Comparison of ENCODE assay signal across 8 cellular contexts in the genomic region with DNA sequence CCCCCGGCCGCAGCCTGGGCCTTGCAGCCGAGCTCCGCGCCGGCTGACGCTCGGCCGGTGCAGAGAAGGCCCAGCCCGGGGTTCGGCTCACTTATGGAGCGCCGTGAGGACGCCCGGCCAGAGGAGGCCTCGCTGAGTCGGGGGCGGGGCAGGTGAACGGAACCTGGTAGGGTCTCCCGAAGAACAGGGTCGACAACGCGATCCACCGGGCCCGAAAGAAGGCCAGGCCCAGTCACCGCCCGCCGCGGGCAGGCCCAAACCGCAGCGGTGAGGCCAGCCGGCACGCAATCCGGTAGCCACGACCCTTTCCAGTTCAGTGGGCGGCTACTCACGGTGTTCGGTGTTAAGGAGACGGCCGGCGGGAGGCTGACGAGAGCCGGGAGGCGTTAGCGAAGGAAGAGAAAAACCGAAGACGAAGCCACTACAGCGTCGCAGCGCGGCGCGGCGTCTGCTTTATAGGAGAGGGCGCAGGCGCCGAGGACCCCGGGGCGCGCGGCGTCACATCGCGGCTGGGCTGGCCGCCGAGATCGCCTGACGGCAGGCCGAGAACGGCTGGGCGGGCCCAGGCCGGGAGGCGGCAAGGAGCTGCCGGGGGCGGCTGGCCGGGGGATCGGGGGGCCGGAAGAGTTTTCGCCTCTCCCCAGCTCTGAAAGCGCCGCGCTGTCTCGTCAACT. TPM values are rescaled to one million over a fixed set of nuclear protein-coding genes. Genes with fewer than 3 reads are reported as not detected.
DNase-seq lines count a peak whose midpoint lies in the region; ATAC-seq, FAIRE-seq and TF ChIP-seq lines count a peak whose summit lies in the region.

A gene (minus strand): TSS at position 428 of the 674 bp plus-strand sequence. CDS start 2,928 bp downstream, outside the sequence.

- H3K27ac ChIP-seq in left ventricle myocardium inferior (replicated peaks) (peak within 1 kb of the TSS; percentile 100), prostate gland (peak within 1 kb of the TSS; percentile 99), upper lobe of right lung (peak within 1 kb of the TSS; percentile 99)

- no peak for TF ChIP-seq CTCF in left ventricle myocardium inferior (IDR thresholded peaks at IDR 0.05; ENCODE audit: borderline replicate concordance)
- peak in 1 of 4 experiments; percentile 31 for TF ChIP-seq CTCF in prostate gland (IDR thresholded peaks at IDR 0.05)
- no peak for TF ChIP-seq CTCF in upper lobe of right lung (IDR thresholded peaks at IDR 0.05)

- TF ChIP-seq POLR2A in GM12891 (IDR thresholded peaks at IDR 0.05; ENCODE audit: low read depth, low read length), result peak; percentile 99
- peak; percentile 94 for TF ChIP-seq POLR2A in prostate gland (IDR thresholded peaks at IDR 0.05)

- WGBS in prostate gland, result under 1% methylated on average over 77 of the region's 83 CpGs

- H3K4me3 ChIP-seq in left ventricle myocardium inferior (peak within 1 kb of the TSS; percentile 96), prostate gland (peak within 1 kb of the TSS; percentile 95 to 97), upper lobe of right lung (peak within 1 kb of the TSS; percentile 74)

- peak; percentile 82 for DNase-seq in GM12891 (ENCODE audit: insufficient read length, low spot score)
- DNase-seq in NCI-H128 (lab: John Stamatoyannopoulos, UW; ENCODE audit: unreplicated experiment), result peak; percentile 63
- peak; percentile 72 to 91 (median 79) for DNase-seq in T-helper 2 cell
- DNase-seq in amygdala (lab: John Stamatoyannopoulos, UW), result peak in 53 of 56 donors; percentile 41 to 93 (median 78)
- DNase-seq in left ventricle myocardium inferior, result peak; percentile 85
- DNase-seq in prostate gland (ENCODE audit: low spot score), result peak; percentile 77
- DNase-seq in upper lobe of right lung, result peak; percentile 93

- H3K27me3 ChIP-seq in left ventricle myocardium inferior (ENCODE audit: low read depth) (no peaks in the 10 kb centered on the region), prostate gland (replicated peaks; ENCODE audit: insufficient read depth) (no peaks in the 10 kb centered on the region), upper lobe of right lung (no peaks in the 10 kb centered on the region)

- H3K4me1 ChIP-seq in left ventricle myocardium inferior, result peaks cover 59% of the 10 kb centered on the region
- peaks cover 7% of the 10 kb centered on the region for H3K4me1 ChIP-seq in prostate gland (replicated peaks)
- H3K4me1 ChIP-seq in upper lobe of right lung, result peaks cover 25% of the 10 kb centered on the region

- H3K36me3 ChIP-seq in left ventricle myocardium inferior, result peaks cover 18% of the 10 kb centered on the region
- no peaks in the 10 kb centered on the region for H3K36me3 ChIP-seq in prostate gland
- peaks cover 19% of the 10 kb centered on the region for H3K36me3 ChIP-seq in upper lobe of right lung

- peak; percentile 93 for FAIRE-seq in GM12891 (lab: Jason Lieb, UNC)

- H3K9me3 ChIP-seq in left ventricle myocardium inferior (replicated peaks) (no peaks in the 10 kb centered on the region), prostate gland (no peaks in the 10 kb centered on the region), upper lobe of right lung (no peaks in the 10 kb centered on the region)

- ATAC-seq in HG02642 (IDR thresholded peaks at IDR 0.05; ENCODE audit: poor library complexity, unreplicated experiment) (peak; percentile 83), upper lobe of right lung (peak; percentile 95)

- intact Hi-C loops in left ventricle myocardium inferior (cut with micrococcal nuclease), result no loop called here
- intact Hi-C loops in prostate gland (cut with DNase I), result loop anchor here (2.0 to 10.0 kb wide), 3 partner anchors 50 to 398 kb away; a partner anchor contains a TSS
- intact Hi-C loops in upper lobe of right lung (cut with DNase I), result no loop called here

TF ChIP-seq in GM12891, 5 proteins besides CTCF, POLR2A, EP300 and RAD21:
- TF ChIP-seq POLR2AphosphoS5 (IDR thresholded peaks at IDR 0.05; ENCODE audit: low read depth, low read length) (peak; percentile 99), POU2F2 (IDR thresholded peaks at IDR 0.05; ENCODE audit: low read depth, low read length) (peak; percentile 93), SPI1 (IDR thresholded peaks at IDR 0.05; ENCODE audit: low read depth, low read length) (no peak), PAX5 (IDR thresholded peaks at IDR 0.05; ENCODE audit: insufficient read depth, low read length, severe bottlenecking) (no peak), TAF1 (IDR thresholded peaks at IDR 0.05; ENCODE audit: low read depth, low read length) (peak; percentile 88)

RNA-seq across cellular contexts. Expression of the gene that starts here (rescaled TPM):
- 424 TPM for polyA plus RNA-seq in GM12891 (2012; ENCODE audit: low read depth, missing spikeins)
- total RNA-seq in left ventricle myocardium inferior, result 506 TPM
- 100 to 1,000 TPM; 343 to 391 TPM for total RNA-seq in prostate gland
- total RNA-seq in upper lobe of right lung, result 234 TPM

Comparison
In these comparisons a context has a peak if more than half of its experiments do, and no peak if none do; other contexts are left out.
1. Peak in every context shown above with its lines: DNase-seq, ATAC-seq, H3K4me3 ChIP-seq and H3K27ac ChIP-seq.